Comparison of ENCODE assay signal across 19 cellular contexts in genomic region chr18:78904179-78904531, GRCh38.
"Had no signal": no experiment of that assay in that cellular context is flagged by ENCODE, and none has a peak within 500 bp of the region (broad histone marks: within the 10 kb centered on the region; RNA-seq: fewer than 3 reads in every experiment).

No MANE protein-coding gene starts in this region.

- H3K9me3 ChIP-seq: gastroesophageal sphincter, mucosa of descending colon, ovary, thyroid gland, vagina had no signal

- DNase-seq: effector memory CD8-positive, alpha-beta T cell; esophagus squamous epithelium; foreskin fibroblast; glutamatergic neuron; left cardiac atrium; left ventricle myocardium superior; mammary epithelial cell; mucosa of descending colon; naive thymus-derived CD8-positive, alpha-beta T cell; ovary; right cardiac atrium; small intestine; stimulated activated CD4-positive, alpha-beta T cell treated with anti-CD3 and anti-CD28 coated beads, Interleukin-12 subunit alpha, Interleukin-12 subunit beta, amount 100 ng/mL, for 4 hours; stimulated activated naive CD4-positive, alpha-beta T cell; thyroid gland had no signal

- H3K27ac Mint-ChIP-seq: effector memory CD8-positive, alpha-beta T cell; type B pancreatic cell had no signal

- H3K36me3 ChIP-seq: esophagus squamous epithelium, gastroesophageal sphincter, ovary, suprapubic skin, thyroid gland, vagina had no signal

- H3K4me3 ChIP-seq: esophagus squamous epithelium, gastroesophageal sphincter, mucosa of descending colon, ovary, suprapubic skin, thyroid gland, vagina had no signal

- H3K27me3 ChIP-seq: ovary, thyroid gland, vagina had no signal

- ATAC-seq: effector memory CD8-positive, alpha-beta T cell; gastroesophageal sphincter; left cardiac atrium; left ventricle myocardium superior; mucosa of descending colon; naive thymus-derived CD8-positive, alpha-beta T cell; right cardiac atrium had no signal

- H3K27ac ChIP-seq: esophagus squamous epithelium, gastroesophageal sphincter, ovary, suprapubic skin, thyroid gland, vagina had no signal

- H3K27me3 Mint-ChIP-seq: type B pancreatic cell had no signal

- H3K9me3 Mint-ChIP-seq: type B pancreatic cell had no signal

- H3K36me3 Mint-ChIP-seq: type B pancreatic cell had no signal

- H3K4me3 Mint-ChIP-seq: effector memory CD8-positive, alpha-beta T cell; naive thymus-derived CD8-positive, alpha-beta T cell; type B pancreatic cell had no signal

- H3K4me1 ChIP-seq: esophagus squamous epithelium, gastroesophageal sphincter, suprapubic skin, thyroid gland, vagina had no signal
